ENCODE assay signal across 11 cellular contexts in genomic region chr1:184056921-184057496, GRCh38. TPM values are rescaled to one million over a fixed set of nuclear protein-coding genes. Genes with fewer than 3 reads are reported as not detected.
DNase-seq lines count a peak whose midpoint lies in the region; ATAC-seq and TF ChIP-seq lines count a peak whose summit lies in the region.
"Had no signal": no experiment of that assay in that cellular context is flagged by ENCODE, and none has a peak within 500 bp of the region (broad histone marks: within the 10 kb centered on the region; RNA-seq: fewer than 3 reads in every experiment).

No MANE protein-coding gene starts in this region.

- H3K27me3 ChIP-seq in spleen (replicated peaks in 1 of 7) = no peaks in the 10 kb centered on the region

- peak overlapping the region; percentile 89 for H3K27ac Mint-ChIP-seq in osteocyte (ENCODE audit: unreplicated experiment)

- peak overlapping the region in 2 of 8 donors; percentile 3 to 13 for H3K27ac ChIP-seq in spleen

- H3K4me1 Mint-ChIP-seq in osteocyte (ENCODE audit: unreplicated experiment) = peaks cover 68% of the 10 kb centered on the region

- H3K4me3 ChIP-seq in fibroblast of mammary gland (ENCODE audit: control insufficient read depth, low read depth, low read length) = no peak overlapping the region
- no peak overlapping the region for H3K4me3 ChIP-seq in spleen
- H3K4me3 ChIP-seq: K562, mucosa of descending colon had no signal

- DNase-seq in EL (peak; percentile 91), RPMI7951 (ENCODE audit: low read depth) (peak; percentile 66), fibroblast of mammary gland (ENCODE audit: low read depth) (peak; percentile 49), osteocyte (ENCODE audit: extremely low spot score, unreplicated experiment) (no peak), spleen (no peak), NCI-H2107 (lab: John Stamatoyannopoulos, UW) (no peak), NCI-H146 (lab: John Stamatoyannopoulos, UW) (no peak)
- DNase-seq: mucosa of descending colon, NCI-H748 treated with DMSO at 0.1 percent for 48 hours had no signal

- intact Hi-C loops in spleen (cut with DNase I; ENCODE audit: low total_unique reads) = no loop called here

- no peaks in the 10 kb centered on the region for H3K27me3 Mint-ChIP-seq in osteocyte (ENCODE audit: unreplicated experiment)

- peaks cover 11 to 50% (median 23%) of the 10 kb centered on the region in 6 donors for H3K4me1 ChIP-seq in spleen

- H3K4me3 Mint-ChIP-seq in osteocyte (ENCODE audit: unreplicated experiment) = peak overlapping the region; percentile 46

- no peaks in the 10 kb centered on the region for H3K9me3 Mint-ChIP-seq in osteocyte (ENCODE audit: unreplicated experiment)

- H3K36me3 ChIP-seq in spleen = peaks cover 0 to 49% (median 5%) of the 10 kb centered on the region in 6 donors

- 78 to 88% (median 79%) methylated on average over 2 of the region's 2 CpGs for WGBS in spleen, 5 donors

- no peaks in the 10 kb centered on the region for H3K9me3 ChIP-seq in spleen
- H3K9me3 ChIP-seq: mucosa of descending colon had no signal

- TF ChIP-seq POLR2A in spleen (IDR thresholded peaks at IDR 0.05) = no peak

- peaks cover 20% of the 10 kb centered on the region for H3K36me3 Mint-ChIP-seq in osteocyte (ENCODE audit: unreplicated experiment)

- TF ChIP-seq CTCF in fibroblast of mammary gland (conservative IDR thresholded peaks at IDR 0.05; ENCODE audit: control insufficient read depth, insufficient read depth, low read depth, low read length) (no peak), osteocyte (IDR thresholded peaks at IDR 0.05) (no peak), spleen (IDR thresholded peaks at IDR 0.05 in 8 of 11, conservative IDR thresholded peaks at IDR 0.05 in 3 of 11) (no peak)

- ATAC-seq in esophagus mucosa = no peak
- ATAC-seq: K562, mucosa of descending colon had no signal

RNA-seq across cellular contexts. Expression of gene TSEN15, which starts 5.5 kb away (rescaled TPM):
- total RNA-seq in RPMI7951 (2014; rRNA removed; shearing (Covaris generic)) = 45.8 and 54.3 TPM in 2 replicates
- 36.8 and 37.8 TPM in 2 replicates for total RNA-seq in osteocyte
- total RNA-seq in spleen = 10 to 100 TPM; 20.4 to 47.7 (median 25.1) TPM
- polyA plus RNA-seq in spleen = 10 to 100 TPM; 14.7 to 21.9 (median 21.3) TPM
- total RNA-seq in esophagus mucosa = 19.1 TPM

RNA-seq across cellular contexts. Expression of gene COLGALT2, which starts 19.5 kb away (rescaled TPM):
- total RNA-seq in RPMI7951 (2014; rRNA removed; shearing (Covaris generic)) = 0.59 and 0.96 TPM in 2 replicates
- total RNA-seq in osteocyte (1.9 and 2.8 TPM in 2 replicates), spleen (1 to 10 TPM in 3 of 7 donors, under 1 TPM in 4; 0.34 to 1.4 (median 0.92) TPM), esophagus mucosa (0.16 TPM)
- polyA plus RNA-seq in spleen = under 1 TPM; 0.17 to 0.41 (median 0.35) TPM

Comparison
In these comparisons a context has a peak if more than half of its experiments do, and no peak if none do; other contexts are left out.
1. DNase-seq: peak in EL (single experiment), RPMI7951 (single experiment) and fibroblast of mammary gland (single experiment); none in osteocyte (single experiment), spleen (single experiment), NCI-H2107 (single experiment) and NCI-H146 (single experiment).